ENCODE assay signal across 25 cellular contexts in genomic region chr4:3190549-3190948, GRCh38. TPM values are rescaled to one million over a fixed set of nuclear protein-coding genes. Genes with fewer than 3 reads are reported as not detected.
"Had no signal": no experiment of that assay in that cellular context is flagged by ENCODE, and none has a peak within 500 bp of the region (broad histone marks: within the 10 kb centered on the region; RNA-seq: fewer than 3 reads in every experiment).

No MANE protein-coding gene starts in this region.

- H3K27ac ChIP-seq: breast epithelium, thoracic aorta, uterus had no signal

- H3K9me3 ChIP-seq: breast epithelium, sigmoid colon, thoracic aorta, uterus had no signal

- H3K27me3 Mint-ChIP-seq: activated CD4-positive, alpha-beta T cell treated with anti-CD3 and anti-CD28 coated beads for 36 hours; activated T-helper 17 cell treated with anti-CD3 and anti-CD28 coated beads, Interleukin-2, amount 50 U/mL, for 72 hours; dendritic cell treated with granulocyte-macrophage colony-stimulating factor and Interleukin-4, amounts not matched to agents 40 ng/mL and 50 ng/mL, for 4 days; naive thymus-derived CD4-positive, alpha-beta T cell; progenitor cell of endocrine pancreas; stimulated activated naive CD8-positive, alpha-beta T cell treated with anti-CD3 and anti-CD28 coated beads, Interleukin-15, Interleukin-2, amounts not matched to agents 100 ng/mL and 50 ng/mL, for 24 hours; T-cell had no signal

- H3K4me1 ChIP-seq: breast epithelium, sigmoid colon, uterus had no signal

- ATAC-seq: activated CD4-positive, alpha-beta T cell treated with anti-CD3 and anti-CD28 coated beads for 36 hours; activated T-helper 17 cell treated with anti-CD3 and anti-CD28 coated beads, Interleukin-2, amount 50 U/mL, for 72 hours; left cardiac atrium; left ventricle myocardium superior; naive thymus-derived CD4-positive, alpha-beta T cell; stimulated activated effector memory CD8-positive, alpha-beta T cell treated with anti-CD3 and anti-CD28 coated beads, Interleukin-12 subunit alpha, Interleukin-12 subunit beta, amount 100 ng/mL, for 72 hours; T-cell had no signal

- H3K36me3 ChIP-seq: breast epithelium, uterus had no signal

- DNase-seq: activated CD4-positive, alpha-beta T cell treated with anti-CD3 and anti-CD28 coated beads for 36 hours; activated CD4-positive, CD25-positive, alpha-beta regulatory T cell; activated gamma-delta T cell treated with Interleukin-2 at 50 U/mL for 16 hours; activated naive CD4-positive, alpha-beta T cell treated with anti-CD3 and anti-CD28 coated beads, Interleukin-2, amount 50 U/mL, for 16 hours; activated T-cell treated with anti-CD3 and anti-CD28 coated beads, Interleukin-2, amount 50 U/mL, for 1 hour; central memory CD4-positive, alpha-beta T cell; effector CD4-positive, alpha-beta T cell; erythroblast; left cardiac atrium; left ventricle myocardium superior; naive thymus-derived CD4-positive, alpha-beta T cell; sigmoid colon; small intestine; stimulated activated CD4-positive, alpha-beta T cell treated with anti-CD3 and anti-CD28 coated beads, Interleukin-4, amount 100 ng/mL, for 24 hours; T-cell; trophoblast cell; uterus had no signal

- H3K9me3 Mint-ChIP-seq: activated T-helper 17 cell treated with anti-CD3 and anti-CD28 coated beads, Interleukin-2, amount 50 U/mL, for 72 hours; dendritic cell treated with granulocyte-macrophage colony-stimulating factor and Interleukin-4, amounts not matched to agents 40 ng/mL and 50 ng/mL, for 4 days; naive thymus-derived CD4-positive, alpha-beta T cell; stimulated activated effector memory CD8-positive, alpha-beta T cell treated with anti-CD3 and anti-CD28 coated beads, Interleukin-12 subunit alpha, Interleukin-12 subunit beta, amount 100 ng/mL, for 72 hours; stimulated activated naive CD8-positive, alpha-beta T cell treated with anti-CD3 and anti-CD28 coated beads, Interleukin-15, Interleukin-2, amounts not matched to agents 100 ng/mL and 50 ng/mL, for 24 hours; T-cell had no signal

- H3K27ac Mint-ChIP-seq: activated CD4-positive, alpha-beta T cell treated with anti-CD3 and anti-CD28 coated beads for 36 hours; dendritic cell treated with granulocyte-macrophage colony-stimulating factor and Interleukin-4, amounts not matched to agents 40 ng/mL and 50 ng/mL, for 4 days; progenitor cell of endocrine pancreas; stimulated activated naive CD8-positive, alpha-beta T cell treated with anti-CD3 and anti-CD28 coated beads, Interleukin-15, Interleukin-2, amounts not matched to agents 100 ng/mL and 50 ng/mL, for 24 hours had no signal

- H3K27me3 ChIP-seq: breast epithelium, sigmoid colon, uterus had no signal

- H3K4me3 Mint-ChIP-seq: activated CD4-positive, alpha-beta T cell treated with anti-CD3 and anti-CD28 coated beads for 36 hours; activated T-helper 17 cell treated with anti-CD3 and anti-CD28 coated beads, Interleukin-2, amount 50 U/mL, for 72 hours; dendritic cell treated with granulocyte-macrophage colony-stimulating factor and Interleukin-4, amounts not matched to agents 40 ng/mL and 50 ng/mL, for 4 days; naive thymus-derived CD4-positive, alpha-beta T cell; stimulated activated effector memory CD8-positive, alpha-beta T cell treated with anti-CD3 and anti-CD28 coated beads, Interleukin-12 subunit alpha, Interleukin-12 subunit beta, amount 100 ng/mL, for 72 hours; stimulated activated naive CD8-positive, alpha-beta T cell treated with anti-CD3 and anti-CD28 coated beads, Interleukin-15, Interleukin-2, amounts not matched to agents 100 ng/mL and 50 ng/mL, for 24 hours; T-cell had no signal

- H3K4me3 ChIP-seq: breast epithelium, sigmoid colon, thoracic aorta, uterus had no signal

RNA-seq across cellular contexts. Expression of gene MSANTD1, which starts 58.4 kb away (rescaled TPM):
- polyA plus RNA-seq: fibroblast of lung; naive thymus-derived CD4-positive, alpha-beta T cell had no signal
